ENCODE assay signal across 1 cellular context in genomic region chr3:32571192-32571485, GRCh38.
TF ChIP-seq lines count a peak whose summit lies in the region.

No MANE protein-coding gene starts in this region.

TF ChIP-seq in HEK293, 187 proteins besides CTCF, POLR2A, EP300 and RAD21 (continued from another document):
- no peak for TF ChIP-seq HIC1 (tag by site-specific recombination; IDR thresholded peaks at IDR 0.05)
- TF ChIP-seq ZNF24 (tag by site-specific recombination; IDR thresholded peaks at IDR 0.05), result no peak
- TF ChIP-seq ZNF184 (tag by site-specific recombination; IDR thresholded peaks at IDR 0.05), result no peak
- peak; percentile 3; the same call in 1 of the 2 replicates for TF ChIP-seq ZNF335 (tag by site-specific recombination; conservative IDR thresholded peaks at IDR 0.05)
- peak; percentile 18; the same call in 1 of the 2 replicates for TF ChIP-seq ZNF692 (tag by site-specific recombination; IDR thresholded peaks at IDR 0.05)
TF ChIP-seq in HEK293: peak in this region for 4.
